ENCODE assay signal across 12 cellular contexts in the genomic region with DNA sequence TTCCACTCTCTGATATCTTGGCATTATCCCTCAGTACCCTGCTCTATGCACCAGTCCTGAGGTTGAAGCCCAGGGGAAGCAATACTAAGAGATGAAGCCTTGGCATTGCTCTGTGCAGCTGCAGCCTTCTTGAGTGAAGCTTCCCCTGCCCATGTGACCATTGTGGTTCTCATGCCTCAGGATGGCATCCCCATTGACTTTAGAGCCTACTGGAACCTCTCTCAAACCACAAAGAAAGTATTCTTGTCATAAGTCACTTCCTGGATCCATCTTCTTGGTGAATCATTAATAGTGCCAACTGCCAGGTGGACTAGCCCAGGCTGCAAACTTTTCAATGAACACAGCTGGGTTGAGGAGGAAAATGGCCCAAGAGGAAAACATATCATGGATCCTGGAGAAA.
DNase-seq lines count a peak whose midpoint lies in the region; ATAC-seq lines count a peak whose summit lies in the region.
"Had no signal": no experiment of that assay in that cellular context is flagged by ENCODE, and none has a peak within 500 bp of the region (broad histone marks: within the 10 kb centered on the region; RNA-seq: fewer than 3 reads in every experiment).

No MANE protein-coding gene starts in this region.

- in situ Hi-C loops in Caki2 (cut with HindIII; ENCODE audit: low pct_unique_long_range_greater_than_20kb, low sequenced_read_pairs) = no loop called here

- no peak overlapping the region for H3K27ac Mint-ChIP-seq in activated T-helper 17 cell treated with anti-CD3 and anti-CD28 coated beads, Interleukin-2, amount 50 U/mL, for 72 hours
- H3K27ac Mint-ChIP-seq: nephron had no signal

- ATAC-seq in GM21381 (IDR thresholded peaks at IDR 0.05; ENCODE audit: unreplicated experiment) (peak; percentile 96), HG03558 (IDR thresholded peaks at IDR 0.05; ENCODE audit: extremely low read depth, unreplicated experiment) (peak; percentile 84), GM21515 (IDR thresholded peaks at IDR 0.05; ENCODE audit: unreplicated experiment) (no peak)
- ATAC-seq in activated T-helper 17 cell treated with anti-CD3 and anti-CD28 coated beads, Interleukin-2, amount 50 U/mL, for 72 hours (replicated peaks) = peak; percentile 14

- H3K4me3 Mint-ChIP-seq in activated T-helper 17 cell treated with anti-CD3 and anti-CD28 coated beads, Interleukin-2, amount 50 U/mL, for 72 hours = no peak overlapping the region
- H3K4me3 Mint-ChIP-seq: nephron had no signal

- no peaks in the 10 kb centered on the region for H3K4me1 Mint-ChIP-seq in activated T-helper 17 cell treated with anti-CD3 and anti-CD28 coated beads, Interleukin-2, amount 50 U/mL, for 72 hours
- H3K4me1 Mint-ChIP-seq: nephron had no signal

- H3K27me3 Mint-ChIP-seq in activated T-helper 17 cell treated with anti-CD3 and anti-CD28 coated beads, Interleukin-2, amount 50 U/mL, for 72 hours = peaks cover 23% of the 10 kb centered on the region

- H3K9me3 Mint-ChIP-seq in activated T-helper 17 cell treated with anti-CD3 and anti-CD28 coated beads, Interleukin-2, amount 50 U/mL, for 72 hours = no peaks in the 10 kb centered on the region

- H3K36me3 Mint-ChIP-seq in activated T-helper 17 cell treated with anti-CD3 and anti-CD28 coated beads, Interleukin-2, amount 50 U/mL, for 72 hours (ENCODE audit: low read depth) = no peaks in the 10 kb centered on the region

- peak; percentile 63 for DNase-seq in Caki2 (ENCODE audit: low read depth)
- DNase-seq in activated CD4-positive, alpha-beta T cell treated with anti-CD3 and anti-CD28 coated beads for 4 hours = no peak
- DNase-seq in cortex of kidney (lab: John Stamatoyannopoulos, UW) = no peak
- no peak for DNase-seq in activated T-cell treated with anti-CD3 and anti-CD28 coated beads for 4 hours
- DNase-seq: NCI-H1048, SHP77 treated with DMSO at 0.1 percent for 48 hours, uterus had no signal
